In genomic region chr1:154975409-154976205, GRCh38 we compare ENCODE assay signal across 1 cellular context.
TF ChIP-seq lines count a peak whose summit lies in the region.

No MANE protein-coding gene starts in this region.

TF ChIP-seq in K562, 482 proteins besides CTCF, POLR2A, EP300 and RAD21 (continued from another document and continues in another):
- no peak for TF ChIP-seq PBX2 (CRISPR knock-in tag; IDR thresholded peaks at IDR 0.05; ENCODE audit: low read depth)
- TF ChIP-seq PBX2 (tag; conservative IDR thresholded peaks at IDR 0.05; ENCODE audit: low read depth), result peak; percentile 31; the same call in 1 of the 2 replicates
- TF ChIP-seq TCFL5 (CRISPR knock-in tag; conservative IDR thresholded peaks at IDR 0.05), result no peak
- peak; percentile 62; the same call in 1 of the 2 replicates for TF ChIP-seq POLR2G (IDR thresholded peaks at IDR 0.05; ENCODE audit: low read depth, low read length)
- no peak for TF ChIP-seq DACH1 (IDR thresholded peaks at IDR 0.05; ENCODE audit: partially characterized antibody)
- TF ChIP-seq L3MBTL2 (IDR thresholded peaks at IDR 0.05), result 0 out of 2 replicates have a peak, but pooled peaks have one; percentile 7
- TF ChIP-seq ERF (CRISPR knock-in tag; IDR thresholded peaks at IDR 0.05), result 0 out of 2 replicates have a peak, but pooled peaks have one; percentile 17
- TF ChIP-seq, protein P1, sequence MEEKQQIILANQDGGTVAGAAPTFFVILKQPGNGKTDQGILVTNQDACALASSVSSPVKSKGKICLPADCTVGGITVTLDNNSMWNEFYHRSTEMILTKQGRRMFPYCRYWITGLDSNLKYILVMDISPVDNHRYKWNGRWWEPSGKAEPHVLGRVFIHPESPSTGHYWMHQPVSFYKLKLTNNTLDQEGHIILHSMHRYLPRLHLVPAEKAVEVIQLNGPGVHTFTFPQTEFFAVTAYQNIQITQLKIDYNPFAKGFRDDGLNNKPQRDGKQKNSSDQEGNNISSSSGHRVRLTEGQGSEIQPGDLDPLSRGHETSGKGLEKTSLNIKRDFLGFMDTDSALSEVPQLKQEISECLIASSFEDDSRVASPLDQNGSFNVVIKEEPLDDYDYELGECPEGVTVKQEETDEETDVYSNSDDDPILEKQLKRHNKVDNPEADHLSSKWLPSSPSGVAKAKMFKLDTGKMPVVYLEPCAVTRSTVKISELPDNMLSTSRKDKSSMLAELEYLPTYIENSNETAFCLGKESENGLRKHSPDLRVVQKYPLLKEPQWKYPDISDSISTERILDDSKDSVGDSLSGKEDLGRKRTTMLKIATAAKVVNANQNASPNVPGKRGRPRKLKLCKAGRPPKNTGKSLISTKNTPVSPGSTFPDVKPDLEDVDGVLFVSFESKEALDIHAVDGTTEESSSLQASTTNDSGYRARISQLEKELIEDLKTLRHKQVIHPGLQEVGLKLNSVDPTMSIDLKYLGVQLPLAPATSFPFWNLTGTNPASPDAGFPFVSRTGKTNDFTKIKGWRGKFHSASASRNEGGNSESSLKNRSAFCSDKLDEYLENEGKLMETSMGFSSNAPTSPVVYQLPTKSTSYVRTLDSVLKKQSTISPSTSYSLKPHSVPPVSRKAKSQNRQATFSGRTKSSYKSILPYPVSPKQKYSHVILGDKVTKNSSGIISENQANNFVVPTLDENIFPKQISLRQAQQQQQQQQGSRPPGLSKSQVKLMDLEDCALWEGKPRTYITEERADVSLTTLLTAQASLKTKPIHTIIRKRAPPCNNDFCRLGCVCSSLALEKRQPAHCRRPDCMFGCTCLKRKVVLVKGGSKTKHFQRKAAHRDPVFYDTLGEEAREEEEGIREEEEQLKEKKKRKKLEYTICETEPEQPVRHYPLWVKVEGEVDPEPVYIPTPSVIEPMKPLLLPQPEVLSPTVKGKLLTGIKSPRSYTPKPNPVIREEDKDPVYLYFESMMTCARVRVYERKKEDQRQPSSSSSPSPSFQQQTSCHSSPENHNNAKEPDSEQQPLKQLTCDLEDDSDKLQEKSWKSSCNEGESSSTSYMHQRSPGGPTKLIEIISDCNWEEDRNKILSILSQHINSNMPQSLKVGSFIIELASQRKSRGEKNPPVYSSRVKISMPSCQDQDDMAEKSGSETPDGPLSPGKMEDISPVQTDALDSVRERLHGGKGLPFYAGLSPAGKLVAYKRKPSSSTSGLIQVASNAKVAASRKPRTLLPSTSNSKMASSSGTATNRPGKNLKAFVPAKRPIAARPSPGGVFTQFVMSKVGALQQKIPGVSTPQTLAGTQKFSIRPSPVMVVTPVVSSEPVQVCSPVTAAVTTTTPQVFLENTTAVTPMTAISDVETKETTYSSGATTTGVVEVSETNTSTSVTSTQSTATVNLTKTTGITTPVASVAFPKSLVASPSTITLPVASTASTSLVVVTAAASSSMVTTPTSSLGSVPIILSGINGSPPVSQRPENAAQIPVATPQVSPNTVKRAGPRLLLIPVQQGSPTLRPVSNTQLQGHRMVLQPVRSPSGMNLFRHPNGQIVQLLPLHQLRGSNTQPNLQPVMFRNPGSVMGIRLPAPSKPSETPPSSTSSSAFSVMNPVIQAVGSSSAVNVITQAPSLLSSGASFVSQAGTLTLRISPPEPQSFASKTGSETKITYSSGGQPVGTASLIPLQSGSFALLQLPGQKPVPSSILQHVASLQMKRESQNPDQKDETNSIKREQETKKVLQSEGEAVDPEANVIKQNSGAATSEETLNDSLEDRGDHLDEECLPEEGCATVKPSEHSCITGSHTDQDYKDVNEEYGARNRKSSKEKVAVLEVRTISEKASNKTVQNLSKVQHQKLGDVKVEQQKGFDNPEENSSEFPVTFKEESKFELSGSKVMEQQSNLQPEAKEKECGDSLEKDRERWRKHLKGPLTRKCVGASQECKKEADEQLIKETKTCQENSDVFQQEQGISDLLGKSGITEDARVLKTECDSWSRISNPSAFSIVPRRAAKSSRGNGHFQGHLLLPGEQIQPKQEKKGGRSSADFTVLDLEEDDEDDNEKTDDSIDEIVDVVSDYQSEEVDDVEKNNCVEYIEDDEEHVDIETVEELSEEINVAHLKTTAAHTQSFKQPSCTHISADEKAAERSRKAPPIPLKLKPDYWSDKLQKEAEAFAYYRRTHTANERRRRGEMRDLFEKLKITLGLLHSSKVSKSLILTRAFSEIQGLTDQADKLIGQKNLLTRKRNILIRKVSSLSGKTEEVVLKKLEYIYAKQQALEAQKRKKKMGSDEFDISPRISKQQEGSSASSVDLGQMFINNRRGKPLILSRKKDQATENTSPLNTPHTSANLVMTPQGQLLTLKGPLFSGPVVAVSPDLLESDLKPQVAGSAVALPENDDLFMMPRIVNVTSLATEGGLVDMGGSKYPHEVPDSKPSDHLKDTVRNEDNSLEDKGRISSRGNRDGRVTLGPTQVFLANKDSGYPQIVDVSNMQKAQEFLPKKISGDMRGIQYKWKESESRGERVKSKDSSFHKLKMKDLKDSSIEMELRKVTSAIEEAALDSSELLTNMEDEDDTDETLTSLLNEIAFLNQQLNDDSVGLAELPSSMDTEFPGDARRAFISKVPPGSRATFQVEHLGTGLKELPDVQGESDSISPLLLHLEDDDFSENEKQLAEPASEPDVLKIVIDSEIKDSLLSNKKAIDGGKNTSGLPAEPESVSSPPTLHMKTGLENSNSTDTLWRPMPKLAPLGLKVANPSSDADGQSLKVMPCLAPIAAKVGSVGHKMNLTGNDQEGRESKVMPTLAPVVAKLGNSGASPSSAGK (IDR thresholded peaks at IDR 0.05), result peak; percentile 20; the same call in 1 of the 2 replicates
- TF ChIP-seq, protein P2, sequence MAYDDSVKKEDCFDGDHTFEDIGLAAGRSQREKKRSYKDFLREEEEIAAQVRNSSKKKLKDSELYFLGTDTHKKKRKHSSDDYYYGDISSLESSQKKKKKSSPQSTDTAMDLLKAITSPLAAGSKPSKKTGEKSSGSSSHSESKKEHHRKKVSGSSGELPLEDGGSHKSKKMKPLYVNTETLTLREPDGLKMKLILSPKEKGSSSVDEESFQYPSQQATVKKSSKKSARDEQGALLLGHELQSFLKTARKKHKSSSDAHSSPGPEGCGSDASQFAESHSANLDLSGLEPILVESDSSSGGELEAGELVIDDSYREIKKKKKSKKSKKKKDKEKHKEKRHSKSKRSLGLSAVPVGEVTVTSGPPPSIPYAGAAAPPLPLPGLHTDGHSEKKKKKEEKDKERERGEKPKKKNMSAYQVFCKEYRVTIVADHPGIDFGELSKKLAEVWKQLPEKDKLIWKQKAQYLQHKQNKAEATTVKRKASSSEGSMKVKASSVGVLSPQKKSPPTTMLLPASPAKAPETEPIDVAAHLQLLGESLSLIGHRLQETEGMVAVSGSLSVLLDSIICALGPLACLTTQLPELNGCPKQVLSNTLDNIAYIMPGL (CRISPR knock-in tag; IDR thresholded peaks at IDR 0.05), result 0 out of 2 replicates have a peak, but pooled peaks have one; percentile 9
- no peak for TF ChIP-seq ZNF184 (CRISPR knock-in tag; IDR thresholded peaks at IDR 0.05)
- TF ChIP-seq NONO (IDR thresholded peaks at IDR 0.05; ENCODE audit: low read depth in 2 of 2, low read length in 1 of 2), result 0 out of 4 replicates have a peak, but pooled peaks of 1 of the 2 experiments have one; percentile 10
- no peak for TF ChIP-seq HDGF (IDR thresholded peaks at IDR 0.05)
- TF ChIP-seq ARID3A (IDR thresholded peaks at IDR 0.05; ENCODE audit: borderline replicate concordance, low read depth, low read length), result no peak
- TF ChIP-seq FOXJ2 (tag; IDR thresholded peaks at IDR 0.05), result no peak
- no peak for TF ChIP-seq PRMT5 (CRISPR knock-in tag; IDR thresholded peaks at IDR 0.05)
- TF ChIP-seq RHOXF2B (CRISPR knock-in tag; conservative IDR thresholded peaks at IDR 0.05), result no peak
- 0 out of 2 replicates have a peak, but pooled peaks have one; percentile 54 for TF ChIP-seq MIER1 (IDR thresholded peaks at IDR 0.05; ENCODE audit: low read depth)
- no peak for TF ChIP-seq BCOR (IDR thresholded peaks at IDR 0.05)
- TF ChIP-seq, protein P3, sequence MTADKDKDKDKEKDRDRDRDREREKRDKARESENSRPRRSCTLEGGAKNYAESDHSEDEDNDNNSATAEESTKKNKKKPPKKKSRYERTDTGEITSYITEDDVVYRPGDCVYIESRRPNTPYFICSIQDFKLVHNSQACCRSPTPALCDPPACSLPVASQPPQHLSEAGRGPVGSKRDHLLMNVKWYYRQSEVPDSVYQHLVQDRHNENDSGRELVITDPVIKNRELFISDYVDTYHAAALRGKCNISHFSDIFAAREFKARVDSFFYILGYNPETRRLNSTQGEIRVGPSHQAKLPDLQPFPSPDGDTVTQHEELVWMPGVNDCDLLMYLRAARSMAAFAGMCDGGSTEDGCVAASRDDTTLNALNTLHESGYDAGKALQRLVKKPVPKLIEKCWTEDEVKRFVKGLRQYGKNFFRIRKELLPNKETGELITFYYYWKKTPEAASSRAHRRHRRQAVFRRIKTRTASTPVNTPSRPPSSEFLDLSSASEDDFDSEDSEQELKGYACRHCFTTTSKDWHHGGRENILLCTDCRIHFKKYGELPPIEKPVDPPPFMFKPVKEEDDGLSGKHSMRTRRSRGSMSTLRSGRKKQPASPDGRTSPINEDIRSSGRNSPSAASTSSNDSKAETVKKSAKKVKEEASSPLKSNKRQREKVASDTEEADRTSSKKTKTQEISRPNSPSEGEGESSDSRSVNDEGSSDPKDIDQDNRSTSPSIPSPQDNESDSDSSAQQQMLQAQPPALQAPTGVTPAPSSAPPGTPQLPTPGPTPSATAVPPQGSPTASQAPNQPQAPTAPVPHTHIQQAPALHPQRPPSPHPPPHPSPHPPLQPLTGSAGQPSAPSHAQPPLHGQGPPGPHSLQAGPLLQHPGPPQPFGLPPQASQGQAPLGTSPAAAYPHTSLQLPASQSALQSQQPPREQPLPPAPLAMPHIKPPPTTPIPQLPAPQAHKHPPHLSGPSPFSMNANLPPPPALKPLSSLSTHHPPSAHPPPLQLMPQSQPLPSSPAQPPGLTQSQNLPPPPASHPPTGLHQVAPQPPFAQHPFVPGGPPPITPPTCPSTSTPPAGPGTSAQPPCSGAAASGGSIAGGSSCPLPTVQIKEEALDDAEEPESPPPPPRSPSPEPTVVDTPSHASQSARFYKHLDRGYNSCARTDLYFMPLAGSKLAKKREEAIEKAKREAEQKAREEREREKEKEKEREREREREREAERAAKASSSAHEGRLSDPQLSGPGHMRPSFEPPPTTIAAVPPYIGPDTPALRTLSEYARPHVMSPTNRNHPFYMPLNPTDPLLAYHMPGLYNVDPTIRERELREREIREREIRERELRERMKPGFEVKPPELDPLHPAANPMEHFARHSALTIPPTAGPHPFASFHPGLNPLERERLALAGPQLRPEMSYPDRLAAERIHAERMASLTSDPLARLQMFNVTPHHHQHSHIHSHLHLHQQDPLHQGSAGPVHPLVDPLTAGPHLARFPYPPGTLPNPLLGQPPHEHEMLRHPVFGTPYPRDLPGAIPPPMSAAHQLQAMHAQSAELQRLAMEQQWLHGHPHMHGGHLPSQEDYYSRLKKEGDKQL (CRISPR knock-in tag; IDR thresholded peaks at IDR 0.05; ENCODE audit: borderline replicate concordance), result no peak
- TF ChIP-seq RBFOX2 (IDR thresholded peaks at IDR 0.05; ENCODE audit: low read depth, low read length), result no peak
- no peak for TF ChIP-seq ZNF583 (CRISPR knock-in tag; IDR thresholded peaks at IDR 0.05)
- peak; percentile 62 for TF ChIP-seq ZBTB9 (CRISPR knock-in tag; IDR thresholded peaks at IDR 0.05)
- TF ChIP-seq HBP1 (CRISPR knock-in tag; IDR thresholded peaks at IDR 0.05), result no peak
- no peak for TF ChIP-seq SAP30 (IDR thresholded peaks at IDR 0.05; ENCODE audit: borderline replicate concordance, insufficient read depth, low read depth, low read length, poor library complexity, severe bottlenecking)
- 0 out of 4 replicates have a peak, but pooled peaks of 1 of the 2 experiments have one; percentile 16 for TF ChIP-seq HDAC1 (IDR thresholded peaks at IDR 0.05)
